ENCODE assay signal across 1 cellular context in the genomic region with DNA sequence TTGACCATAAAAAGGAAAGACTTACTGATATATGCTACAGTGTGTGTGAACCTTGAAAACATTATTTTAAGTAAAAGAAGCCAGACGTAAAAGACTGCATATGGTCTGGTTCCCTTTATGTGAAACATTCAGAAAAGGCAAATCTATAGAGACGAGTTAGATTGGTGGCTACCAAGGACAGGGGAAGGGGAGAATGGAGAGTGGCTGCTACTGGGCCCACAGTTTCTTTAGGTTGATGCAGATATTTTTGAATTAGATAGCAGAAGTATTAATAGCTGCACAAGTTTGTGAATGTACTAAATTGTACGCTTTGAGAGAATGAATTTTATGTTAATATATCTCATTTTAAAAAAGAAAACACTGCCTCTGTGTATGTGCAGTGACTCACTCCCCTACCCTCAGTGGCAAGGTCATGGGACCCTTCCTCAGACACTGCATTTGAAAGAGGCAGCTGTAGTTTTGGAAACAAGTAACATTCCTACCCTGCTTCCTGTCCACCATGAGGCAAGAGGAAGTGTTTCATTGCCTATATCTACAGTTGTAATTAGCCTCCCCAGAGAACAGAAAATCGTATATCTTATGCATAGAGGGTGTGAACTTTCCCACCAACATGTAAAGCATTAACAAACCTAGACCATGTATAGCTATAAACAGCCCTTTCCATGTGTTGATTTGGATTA.
TF ChIP-seq lines count a peak whose summit lies in the region.

No MANE protein-coding gene starts in this region.

TF ChIP-seq in GM12878, 131 proteins besides CTCF, POLR2A, EP300 and RAD21:
- no peak for TF ChIP-seq ASH2L (IDR thresholded peaks at IDR 0.05; ENCODE audit: borderline replicate concordance, low read depth)
- peak; percentile 55 for TF ChIP-seq MEF2B (IDR thresholded peaks at IDR 0.05; ENCODE audit: partially characterized antibody, poor library complexity, severe bottlenecking)
